ENCODE assay signal across 9 cellular contexts in the genomic region with DNA sequence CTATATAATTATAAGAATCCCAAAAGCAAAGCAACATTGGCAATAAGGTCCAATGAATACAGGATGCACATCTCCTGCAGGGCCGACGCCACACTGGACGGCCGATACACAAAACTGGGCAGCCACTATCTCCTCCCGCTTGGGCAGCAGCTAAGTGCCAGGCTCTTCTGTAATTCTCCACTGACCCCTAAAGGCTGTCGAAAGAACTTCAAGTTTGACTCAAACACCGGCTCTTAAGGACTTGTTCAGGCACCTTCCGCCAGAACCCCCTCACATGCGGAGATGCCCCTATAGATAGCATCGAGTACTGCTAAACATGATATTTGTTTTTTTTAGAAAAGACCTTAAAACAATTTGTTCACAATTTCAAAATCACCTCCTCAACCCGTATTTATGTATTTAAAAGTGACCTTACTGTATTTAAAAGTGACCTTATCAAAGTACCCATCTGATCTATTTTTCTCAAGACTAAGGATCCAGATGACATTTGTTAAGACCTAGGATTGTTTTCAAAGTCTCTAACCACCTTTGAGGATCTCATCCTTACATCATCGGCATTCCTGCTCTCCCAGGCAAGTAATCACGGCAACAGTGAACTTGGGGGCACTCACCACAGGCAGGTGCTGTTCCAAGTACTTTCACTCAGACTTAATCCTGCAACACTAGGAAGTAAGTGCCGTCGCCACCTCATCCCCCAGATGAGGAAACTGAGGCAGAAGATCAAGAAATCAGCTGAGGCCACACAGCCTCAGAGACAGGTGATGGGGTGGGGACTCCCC.
DNase-seq lines count a peak whose midpoint lies in the region; ATAC-seq and TF ChIP-seq lines count a peak whose summit lies in the region.
"Had no signal": no experiment of that assay in that cellular context is flagged by ENCODE, and none has a peak within 500 bp of the region (broad histone marks: within the 10 kb centered on the region; RNA-seq: fewer than 3 reads in every experiment).

No MANE protein-coding gene starts in this region.

- no peak for ATAC-seq in CD4-positive, alpha-beta T cell (ENCODE audit: poor library complexity)
- no peak for ATAC-seq in activated T-cell treated with anti-CD3 and anti-CD28 coated beads, Interleukin-2, amount 50 U/mL, for 72 hours (replicated peaks in 1 of 2)

- no peak overlapping the region for H2AFZ ChIP-seq in mesenchymal stem cell (ENCODE audit: low read depth, low read length)

- no peak overlapping the region for H3K4me3 ChIP-seq in dorsolateral prefrontal cortex
- no peak overlapping the region for H3K4me3 ChIP-seq in mesenchymal stem cell (ENCODE audit: insufficient read depth in 1 of 2, low read depth in 1 of 2, low read length in 2 of 2)

- peak; percentile 50 for DNase-seq in COLO668 (lab: John Stamatoyannopoulos, UW; ENCODE audit: unreplicated experiment)
- DNase-seq in HCEC 1CT, result peak; percentile 54
- peak; percentile 75 for DNase-seq in NCI-H82 (lab: John Stamatoyannopoulos, UW)
- peak in 7 of 10 donors; percentile 24 to 56 (median 38) for DNase-seq in dorsolateral prefrontal cortex
- peak; percentile 78 for DNase-seq in mesenchymal stem cell
- DNase-seq in CD4-positive, alpha-beta T cell, result no peak
- DNase-seq in activated T-cell treated with anti-CD3 and anti-CD28 coated beads, Interleukin-2, amount 50 U/mL, for 72 hours, result no peak
- no peak for DNase-seq in activated CD8-positive, alpha-beta memory T cell treated with anti-CD3 and anti-CD28 coated beads, Interleukin-2, amount 50 U/mL, for 4 hours
- DNase-seq: naive B cell had no signal

- peaks cover 18 to 53% of the 10 kb centered on the region in 2 experiments for H3K36me3 ChIP-seq in mesenchymal stem cell (ENCODE audit: control insufficient read depth in 1 of 2, insufficient read depth in 2 of 2, low read depth in 1 of 2, low read length in 2 of 2)

- H3K27ac ChIP-seq in dorsolateral prefrontal cortex, result no peak overlapping the region
- H3K27ac ChIP-seq in mesenchymal stem cell (ENCODE audit: low read length, poor library complexity, severe bottlenecking), result peak overlapping the region; percentile 4
- no peak overlapping the region for H3K27ac ChIP-seq in CD4-positive, alpha-beta T cell (ENCODE audit: low read depth, low read length)

- peak; percentile 3 to 75 (median 60) for TF ChIP-seq CTCF in dorsolateral prefrontal cortex (IDR thresholded peaks at IDR 0.05 in 54 of 56, conservative IDR thresholded peaks at IDR 0.05 in 2 of 56; ENCODE audit: low read depth in 1 of 56, partially characterized antibody in 56 of 56)
- TF ChIP-seq CTCF in CD4-positive, alpha-beta T cell (IDR thresholded peaks at IDR 0.05), result no peak

- H3K9me3 ChIP-seq in mesenchymal stem cell (ENCODE audit: control insufficient read depth, low read length), result no peaks in the 10 kb centered on the region
- H3K9me3 ChIP-seq in CD4-positive, alpha-beta T cell (ENCODE audit: control insufficient read depth, low read length), result no peaks in the 10 kb centered on the region

- no peak overlapping the region for H4K91ac ChIP-seq in mesenchymal stem cell (ENCODE audit: low read length)

- H4K8ac ChIP-seq in mesenchymal stem cell (ENCODE audit: low read length), result no peak overlapping the region

- H3K79me1 ChIP-seq in mesenchymal stem cell (replicated peaks; ENCODE audit: low read length, poor library complexity, severe bottlenecking), result peaks cover 13% of the 10 kb centered on the region

- peaks cover 15% of the 10 kb centered on the region for H3K4me1 ChIP-seq in mesenchymal stem cell (ENCODE audit: control insufficient read depth, insufficient read depth, low read depth, low read length)

- H3K9ac ChIP-seq in mesenchymal stem cell (ENCODE audit: low read length), result peak overlapping the region; percentile 3

- no peaks in the 10 kb centered on the region for H3K9me3 Mint-ChIP-seq in CD4-positive, alpha-beta T cell
- H3K9me3 Mint-ChIP-seq in activated T-cell treated with anti-CD3 and anti-CD28 coated beads, Interleukin-2, amount 50 U/mL, for 72 hours, result no peaks in the 10 kb centered on the region
- H3K9me3 Mint-ChIP-seq: naive B cell had no signal

- no peaks in the 10 kb centered on the region for H3K27me3 ChIP-seq in dorsolateral prefrontal cortex
- H3K27me3 ChIP-seq in mesenchymal stem cell (ENCODE audit: control insufficient read depth in 1 of 2, insufficient read depth in 1 of 2, low read length in 2 of 2), result no peaks in the 10 kb centered on the region
- H3K27me3 ChIP-seq in CD4-positive, alpha-beta T cell (ENCODE audit: control insufficient read depth, insufficient read depth, low read length), result no peaks in the 10 kb centered on the region

- H3K18ac ChIP-seq in mesenchymal stem cell (ENCODE audit: low read depth in 1 of 2, low read length in 2 of 2), result peak overlapping the region in 1 of 2 experiments; percentile 42

- intact Hi-C loops in dorsolateral prefrontal cortex (cut with DNase I), result loop anchor here in 1 of 2 donors (10.0 kb wide), 1 partner anchor 1035 kb away; no protein-coding TSS in a partner anchor
- intact Hi-C loops in CD4-positive, alpha-beta T cell (cut with DNase I, micrococcal nuclease), result loop anchor here in 1 of 2 experiments (5.0 kb wide), 1 partner anchor 97 kb away; no protein-coding TSS in a partner anchor

- H3K4me3 Mint-ChIP-seq in CD4-positive, alpha-beta T cell, result no peak overlapping the region
- H3K4me3 Mint-ChIP-seq in activated T-cell treated with anti-CD3 and anti-CD28 coated beads, Interleukin-2, amount 50 U/mL, for 72 hours, result no peak overlapping the region
- H3K4me3 Mint-ChIP-seq: naive B cell had no signal

- CTCF ChIA-PET in CD4-positive, alpha-beta T cell (lab: Charles Lee), result no interaction called here

- WGBS in mesenchymal stem cell, result 81% methylated on average over 13 of the region's 15 CpGs

- H2BK120ac ChIP-seq in mesenchymal stem cell (ENCODE audit: low read depth, low read length), result no peak overlapping the region

- no peak overlapping the region for H3K4ac ChIP-seq in mesenchymal stem cell (ENCODE audit: low read depth in 1 of 2, low read length in 2 of 2)

- POLR2A ChIA-PET in CD4-positive, alpha-beta T cell (lab: Charles Lee), result no interaction called here

- no peak overlapping the region for H3K27ac Mint-ChIP-seq in CD4-positive, alpha-beta T cell
- no peak overlapping the region for H3K27ac Mint-ChIP-seq in activated T-cell treated with anti-CD3 and anti-CD28 coated beads, Interleukin-2, amount 50 U/mL, for 72 hours

- no peaks in the 10 kb centered on the region for H3K4me1 Mint-ChIP-seq in CD4-positive, alpha-beta T cell (ENCODE audit: low read depth)
- H3K4me1 Mint-ChIP-seq in activated T-cell treated with anti-CD3 and anti-CD28 coated beads, Interleukin-2, amount 50 U/mL, for 72 hours (ENCODE audit: low read depth), result peaks cover 14% of the 10 kb centered on the region
- H3K4me1 Mint-ChIP-seq: naive B cell had no signal

- no peak overlapping the region for H2BK15ac ChIP-seq in mesenchymal stem cell (ENCODE audit: low read depth, poor library complexity, severe bottlenecking)

- peak overlapping the region; percentile 4 for H2AK5ac ChIP-seq in mesenchymal stem cell (ENCODE audit: low read length, severe bottlenecking)

- H3K27me3 Mint-ChIP-seq in CD4-positive, alpha-beta T cell, result no peaks in the 10 kb centered on the region
- H3K27me3 Mint-ChIP-seq in activated T-cell treated with anti-CD3 and anti-CD28 coated beads, Interleukin-2, amount 50 U/mL, for 72 hours (ENCODE audit: low read depth), result no peaks in the 10 kb centered on the region
- H3K27me3 Mint-ChIP-seq: naive B cell had no signal

- H3K14ac ChIP-seq in mesenchymal stem cell (ENCODE audit: low read length in 2 of 2), result no peak overlapping the region

- no peak overlapping the region for H3K4me2 ChIP-seq in mesenchymal stem cell (ENCODE audit: low read length, poor library complexity, severe bottlenecking)

- H2BK12ac ChIP-seq in mesenchymal stem cell (ENCODE audit: low read length in 2 of 2), result no peak overlapping the region

- no peak overlapping the region for H3K23ac ChIP-seq in mesenchymal stem cell (ENCODE audit: low read length in 2 of 2)

- H2BK5ac ChIP-seq in mesenchymal stem cell (ENCODE audit: low read depth, low read length, poor library complexity, severe bottlenecking), result no peak overlapping the region

- peaks cover 87% of the 10 kb centered on the region for H3K36me3 Mint-ChIP-seq in CD4-positive, alpha-beta T cell (ENCODE audit: low read depth)
- peaks cover 0 to 12% of the 10 kb centered on the region in 2 donors for H3K36me3 Mint-ChIP-seq in activated T-cell treated with anti-CD3 and anti-CD28 coated beads, Interleukin-2, amount 50 U/mL, for 72 hours (ENCODE audit: insufficient read depth in 2 of 2)

Comparison
In these comparisons a context has a peak if more than half of its experiments do, and no peak if none do; other contexts are left out.
1. DNase-seq: peak in COLO668 (single experiment), HCEC 1CT (single experiment), NCI-H82 (single experiment), dorsolateral prefrontal cortex (7 of 10) and mesenchymal stem cell (single experiment); none in CD4-positive, alpha-beta T cell (0 of 10), activated T-cell treated with anti-CD3 and anti-CD28 coated beads, Interleukin-2, amount 50 U/mL, for 72 hours (0 of 2) and activated CD8-positive, alpha-beta memory T cell treated with anti-CD3 and anti-CD28 coated beads, Interleukin-2, amount 50 U/mL, for 4 hours (single experiment).